Comparison of ENCODE assay signal across 1 cellular context in the genomic region with DNA sequence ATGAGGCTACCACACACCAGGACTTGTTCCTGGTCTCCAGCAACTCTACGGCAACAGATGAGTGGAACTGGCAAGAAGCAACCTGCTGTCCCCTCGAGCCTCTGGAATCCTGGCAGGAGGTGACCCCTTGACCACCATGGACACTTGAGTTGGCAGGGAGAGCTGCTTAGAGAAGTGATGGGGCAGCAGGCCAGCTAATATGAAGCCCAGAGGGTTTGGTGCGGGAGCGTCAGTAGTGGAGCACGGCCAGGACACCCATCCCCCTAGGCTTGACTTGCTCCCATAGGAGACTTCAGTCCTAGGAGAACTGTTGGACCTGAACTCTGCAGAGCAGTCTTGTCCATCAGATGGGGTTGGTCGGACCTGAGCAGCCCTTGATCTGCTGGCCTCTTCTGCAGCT.
TF ChIP-seq lines count a peak whose summit lies in the region.

No MANE protein-coding gene starts in this region.

TF ChIP-seq in GM23338, 12 proteins besides CTCF, POLR2A, EP300 and RAD21 (continued from another document):
- no peak for TF ChIP-seq NANOG (IDR thresholded peaks at IDR 0.05; ENCODE audit: borderline replicate concordance)
- TF ChIP-seq EZH2phosphoT487 (IDR thresholded peaks at IDR 0.05; ENCODE audit: unreplicated experiment), result no peak
